In genomic region chr9:112327718-112328450, GRCh38 we compare ENCODE assay signal across 2 cellular contexts.
TF ChIP-seq lines count a peak whose summit lies in the region.

No MANE protein-coding gene starts in this region.

TF ChIP-seq in GM12878, 131 proteins besides CTCF, POLR2A, EP300 and RAD21:
- TF ChIP-seq MEF2B (IDR thresholded peaks at IDR 0.05; ENCODE audit: partially characterized antibody, poor library complexity, severe bottlenecking) (no peak), RELB (IDR thresholded peaks at IDR 0.05; ENCODE audit: low read depth) (0 out of 2 replicates have a peak, but pooled peaks have one; percentile 18)
- TF ChIP-seq, protein P1, sequence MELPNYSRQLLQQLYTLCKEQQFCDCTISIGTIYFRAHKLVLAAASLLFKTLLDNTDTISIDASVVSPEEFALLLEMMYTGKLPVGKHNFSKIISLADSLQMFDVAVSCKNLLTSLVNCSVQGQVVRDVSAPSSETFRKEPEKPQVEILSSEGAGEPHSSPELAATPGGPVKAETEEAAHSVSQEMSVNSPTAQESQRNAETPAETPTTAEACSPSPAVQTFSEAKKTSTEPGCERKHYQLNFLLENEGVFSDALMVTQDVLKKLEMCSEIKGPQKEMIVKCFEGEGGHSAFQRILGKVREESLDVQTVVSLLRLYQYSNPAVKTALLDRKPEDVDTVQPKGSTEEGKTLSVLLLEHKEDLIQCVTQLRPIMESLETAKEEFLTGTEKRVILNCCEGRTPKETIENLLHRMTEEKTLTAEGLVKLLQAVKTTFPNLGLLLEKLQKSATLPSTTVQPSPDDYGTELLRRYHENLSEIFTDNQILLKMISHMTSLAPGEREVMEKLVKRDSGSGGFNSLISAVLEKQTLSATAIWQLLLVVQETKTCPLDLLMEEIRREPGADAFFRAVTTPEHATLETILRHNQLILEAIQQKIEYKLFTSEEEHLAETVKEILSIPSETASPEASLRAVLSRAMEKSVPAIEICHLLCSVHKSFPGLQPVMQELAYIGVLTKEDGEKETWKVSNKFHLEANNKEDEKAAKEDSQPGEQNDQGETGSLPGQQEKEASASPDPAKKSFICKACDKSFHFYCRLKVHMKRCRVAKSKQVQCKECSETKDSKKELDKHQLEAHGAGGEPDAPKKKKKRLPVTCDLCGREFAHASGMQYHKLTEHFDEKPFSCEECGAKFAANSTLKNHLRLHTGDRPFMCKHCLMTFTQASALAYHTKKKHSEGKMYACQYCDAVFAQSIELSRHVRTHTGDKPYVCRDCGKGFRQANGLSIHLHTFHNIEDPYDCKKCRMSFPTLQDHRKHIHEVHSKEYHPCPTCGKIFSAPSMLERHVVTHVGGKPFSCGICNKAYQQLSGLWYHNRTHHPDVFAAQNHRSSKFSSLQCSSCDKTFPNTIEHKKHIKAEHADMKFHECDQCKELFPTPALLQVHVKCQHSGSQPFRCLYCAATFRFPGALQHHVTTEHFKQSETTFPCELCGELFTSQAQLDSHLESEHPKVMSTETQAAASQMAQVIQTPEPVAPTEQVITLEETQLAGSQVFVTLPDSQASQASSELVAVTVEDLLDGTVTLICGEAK (IDR thresholded peaks at IDR 0.05; ENCODE audit: borderline replicate concordance) = no peak
- TF ChIP-seq, protein P2, sequence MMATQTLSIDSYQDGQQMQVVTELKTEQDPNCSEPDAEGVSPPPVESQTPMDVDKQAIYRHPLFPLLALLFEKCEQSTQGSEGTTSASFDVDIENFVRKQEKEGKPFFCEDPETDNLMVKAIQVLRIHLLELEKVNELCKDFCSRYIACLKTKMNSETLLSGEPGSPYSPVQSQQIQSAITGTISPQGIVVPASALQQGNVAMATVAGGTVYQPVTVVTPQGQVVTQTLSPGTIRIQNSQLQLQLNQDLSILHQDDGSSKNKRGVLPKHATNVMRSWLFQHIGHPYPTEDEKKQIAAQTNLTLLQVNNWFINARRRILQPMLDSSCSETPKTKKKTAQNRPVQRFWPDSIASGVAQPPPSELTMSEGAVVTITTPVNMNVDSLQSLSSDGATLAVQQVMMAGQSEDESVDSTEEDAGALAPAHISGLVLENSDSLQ (IDR thresholded peaks at IDR 0.05) = 0 out of 2 replicates have a peak, but pooled peaks have one; percentile 9

TF ChIP-seq in WTC11, 78 proteins besides CTCF, POLR2A, EP300 and RAD21:
- TF ChIP-seq NR1H2 (CRISPR knock-in tag; IDR thresholded peaks at IDR 0.05) (no peak), ARID4B (CRISPR knock-in tag; IDR thresholded peaks at IDR 0.05; ENCODE audit: borderline replicate concordance) (no peak), IRF1 (CRISPR knock-in tag; IDR thresholded peaks at IDR 0.05) (no peak), ZNF396 (CRISPR knock-in tag; IDR thresholded peaks at IDR 0.05; ENCODE audit: borderline replicate concordance) (no peak), ZNF423 (CRISPR knock-in tag; IDR thresholded peaks at IDR 0.05) (no peak), JUN (CRISPR knock-in tag; IDR thresholded peaks at IDR 0.05) (no peak), ZNF138 (CRISPR knock-in tag; conservative IDR thresholded peaks at IDR 0.05) (no peak), ATF1 (CRISPR knock-in tag; IDR thresholded peaks at IDR 0.05) (no peak), NFE2L1 (CRISPR knock-in tag; IDR thresholded peaks at IDR 0.05) (no peak), ATF3 (CRISPR knock-in tag; conservative IDR thresholded peaks at IDR 0.05) (no peak), JAZF1 (CRISPR knock-in tag; IDR thresholded peaks at IDR 0.05) (no peak), FOXJ3 (CRISPR knock-in tag; IDR thresholded peaks at IDR 0.05; ENCODE audit: borderline replicate concordance) (no peak), ESRRA (CRISPR knock-in tag; IDR thresholded peaks at IDR 0.05; ENCODE audit: borderline replicate concordance) (no peak), ZNF671 (CRISPR knock-in tag; IDR thresholded peaks at IDR 0.05) (no peak)
- TF ChIP-seq, protein P3, sequence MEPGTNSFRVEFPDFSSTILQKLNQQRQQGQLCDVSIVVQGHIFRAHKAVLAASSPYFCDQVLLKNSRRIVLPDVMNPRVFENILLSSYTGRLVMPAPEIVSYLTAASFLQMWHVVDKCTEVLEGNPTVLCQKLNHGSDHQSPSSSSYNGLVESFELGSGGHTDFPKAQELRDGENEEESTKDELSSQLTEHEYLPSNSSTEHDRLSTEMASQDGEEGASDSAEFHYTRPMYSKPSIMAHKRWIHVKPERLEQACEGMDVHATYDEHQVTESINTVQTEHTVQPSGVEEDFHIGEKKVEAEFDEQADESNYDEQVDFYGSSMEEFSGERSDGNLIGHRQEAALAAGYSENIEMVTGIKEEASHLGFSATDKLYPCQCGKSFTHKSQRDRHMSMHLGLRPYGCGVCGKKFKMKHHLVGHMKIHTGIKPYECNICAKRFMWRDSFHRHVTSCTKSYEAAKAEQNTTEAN (CRISPR knock-in tag; IDR thresholded peaks at IDR 0.05) = no peak
- TF ChIP-seq, protein P4, sequence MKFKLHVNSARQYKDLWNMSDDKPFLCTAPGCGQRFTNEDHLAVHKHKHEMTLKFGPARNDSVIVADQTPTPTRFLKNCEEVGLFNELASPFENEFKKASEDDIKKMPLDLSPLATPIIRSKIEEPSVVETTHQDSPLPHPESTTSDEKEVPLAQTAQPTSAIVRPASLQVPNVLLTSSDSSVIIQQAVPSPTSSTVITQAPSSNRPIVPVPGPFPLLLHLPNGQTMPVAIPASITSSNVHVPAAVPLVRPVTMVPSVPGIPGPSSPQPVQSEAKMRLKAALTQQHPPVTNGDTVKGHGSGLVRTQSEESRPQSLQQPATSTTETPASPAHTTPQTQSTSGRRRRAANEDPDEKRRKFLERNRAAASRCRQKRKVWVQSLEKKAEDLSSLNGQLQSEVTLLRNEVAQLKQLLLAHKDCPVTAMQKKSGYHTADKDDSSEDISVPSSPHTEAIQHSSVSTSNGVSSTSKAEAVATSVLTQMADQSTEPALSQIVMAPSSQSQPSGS (CRISPR knock-in tag; IDR thresholded peaks at IDR 0.05; ENCODE audit: borderline replicate concordance, low read depth) = no peak
- TF ChIP-seq, protein P5, sequence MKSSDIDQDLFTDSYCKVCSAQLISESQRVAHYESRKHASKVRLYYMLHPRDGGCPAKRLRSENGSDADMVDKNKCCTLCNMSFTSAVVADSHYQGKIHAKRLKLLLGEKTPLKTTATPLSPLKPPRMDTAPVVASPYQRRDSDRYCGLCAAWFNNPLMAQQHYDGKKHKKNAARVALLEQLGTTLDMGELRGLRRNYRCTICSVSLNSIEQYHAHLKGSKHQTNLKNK (CRISPR knock-in tag; IDR thresholded peaks at IDR 0.05) = no peak
- TF ChIP-seq, protein P6, sequence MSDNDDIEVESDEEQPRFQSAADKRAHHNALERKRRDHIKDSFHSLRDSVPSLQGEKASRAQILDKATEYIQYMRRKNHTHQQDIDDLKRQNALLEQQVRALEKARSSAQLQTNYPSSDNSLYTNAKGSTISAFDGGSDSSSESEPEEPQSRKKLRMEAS (CRISPR knock-in tag; IDR thresholded peaks at IDR 0.05) = no peak
